In the genomic region with DNA sequence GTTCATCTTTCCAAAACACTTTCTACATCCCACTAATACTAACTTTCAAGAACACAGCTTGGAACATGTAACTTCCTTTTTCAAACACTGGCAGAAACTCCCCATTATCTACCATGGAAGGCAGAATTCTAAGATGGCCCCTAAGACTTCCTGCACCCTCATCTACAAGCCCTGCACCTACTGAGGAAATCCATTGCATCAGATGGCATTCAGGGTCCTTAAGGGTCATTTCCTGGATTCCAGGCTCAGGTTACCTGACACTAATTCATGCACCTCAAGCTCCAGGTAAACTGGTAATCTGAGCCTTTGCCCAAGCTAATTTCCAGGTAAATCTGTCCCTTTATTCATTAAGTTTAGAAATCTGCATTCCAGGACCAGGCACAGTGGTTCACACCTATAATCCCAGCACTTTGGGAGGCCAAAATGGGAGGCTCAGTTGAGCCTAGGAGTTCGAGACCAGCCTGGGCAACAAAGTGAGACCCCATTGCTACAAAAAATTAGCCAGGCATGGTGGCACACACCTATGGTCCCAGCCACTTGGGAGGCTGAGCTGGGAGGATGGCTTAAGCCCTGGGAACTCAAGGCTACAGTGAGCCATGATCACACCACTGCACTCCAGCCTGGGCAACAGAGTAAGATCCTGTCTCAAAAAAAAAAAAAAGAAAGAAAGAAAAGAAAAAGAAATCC, we compare ENCODE assay signal across 18 cellular contexts.
DNase-seq lines count a peak whose midpoint lies in the region; ATAC-seq, FAIRE-seq and TF ChIP-seq lines count a peak whose summit lies in the region.
"Had no signal": no experiment of that assay in that cellular context is flagged by ENCODE, and none has a peak within 500 bp of the region (broad histone marks: within the 10 kb centered on the region; RNA-seq: fewer than 3 reads in every experiment).

No MANE protein-coding gene starts in this region.

- H3K4me2 ChIP-seq in keratinocyte (ENCODE audit: control insufficient read depth, extremely low read depth, insufficient read depth, low read depth, low read length): peak overlapping the region; percentile 68

- H3K9me3 ChIP-seq in heart right ventricle (no peaks in the 10 kb centered on the region), adrenal gland (replicated peaks in 1 of 3) (no peaks in the 10 kb centered on the region), keratinocyte (ENCODE audit: control insufficient read depth, low read depth, low read length) (no peaks in the 10 kb centered on the region), thoracic aorta (no peaks in the 10 kb centered on the region)
- H3K9me3 ChIP-seq: left lung, vagina had no signal

- H3K9ac ChIP-seq in keratinocyte (ENCODE audit: control insufficient read depth, extremely low read depth, insufficient read depth, low read length): no peak overlapping the region

- 100% methylated on average over 1 of the region's 1 CpG for WGBS in heart right ventricle, 2 donors
- WGBS in adrenal gland, 4 donors: 82 to 95% (median 93%) methylated on average over 1 of the region's 1 CpG; no CpG with 5 or more reads in 1 of the 4 donors

- H3K27ac ChIP-seq in heart right ventricle: peak overlapping the region in 9 of 10 donors; percentile 1 to 84 (median 73)
- H3K27ac ChIP-seq in adrenal gland: peak overlapping the region in 3 of 5 donors; percentile 23 to 65 (median 51)
- no peak overlapping the region for H3K27ac ChIP-seq in keratinocyte (ENCODE audit: control insufficient read depth, insufficient read depth, low read length)
- H3K27ac ChIP-seq in thoracic aorta: peak overlapping the region; percentile 36
- H3K27ac ChIP-seq: vagina had no signal

- H4K20me1 ChIP-seq in keratinocyte (ENCODE audit: control insufficient read depth, extremely low read depth, insufficient read depth, low read length): no peaks in the 10 kb centered on the region

- no peaks in the 10 kb centered on the region for H3K9me1 ChIP-seq in keratinocyte (ENCODE audit: control insufficient read depth, extremely low read depth, insufficient read depth, low read length)

- DNase-seq in heart right ventricle (no peak), left ventricle myocardium superior (no peak), adrenal gland (no peak), keratinocyte (ENCODE audit: low read depth, low spot score) (no peak), thoracic aorta (ENCODE audit: low spot score) (no peak), NCI-H1436 treated with DMSO at 0.1 percent for 48 hours (lab: John Stamatoyannopoulos, UW) (no peak), activated gamma-delta T cell (lab: John Stamatoyannopoulos, UW) (no peak)
- no peak for DNase-seq in activated CD8-positive, alpha-beta memory T cell treated with anti-CD3 and anti-CD28 coated beads, Interleukin-2, amount 50 U/mL, for 48 hours
- DNase-seq: activated naive CD8-positive, alpha-beta T cell treated with anti-CD3 and anti-CD28 coated beads for 36 hours; activated T-cell treated with anti-CD3 and anti-CD28 coated beads for 4 hours; CD4-positive, CD25-positive, alpha-beta regulatory T cell; left lung; NCI-H1930; NCI-H748 treated with DMSO at 0.1 percent for 48 hours; stimulated activated naive CD8-positive, alpha-beta T cell treated with anti-CD3 and anti-CD28 coated beads, Interleukin-15, amount 100 ng/mL, for 72 hours; T-helper 2 cell had no signal

- FAIRE-seq in keratinocyte (lab: Jason Lieb, UNC): peak; percentile 44
- FAIRE-seq: HepG2 had no signal

- H3K27me3 ChIP-seq in heart right ventricle (no peaks in the 10 kb centered on the region), adrenal gland (no peaks in the 10 kb centered on the region), keratinocyte (ENCODE audit: control insufficient read depth, extremely low read depth, insufficient read depth, low read length) (no peaks in the 10 kb centered on the region), thoracic aorta (replicated peaks; ENCODE audit: insufficient read depth) (no peaks in the 10 kb centered on the region)
- H3K27me3 ChIP-seq: left lung, vagina had no signal

- no peak for TF ChIP-seq CTCF in heart right ventricle (IDR thresholded peaks at IDR 0.05)
- TF ChIP-seq CTCF in adrenal gland (IDR thresholded peaks at IDR 0.05): no peak
- TF ChIP-seq CTCF in keratinocyte (optimal IDR thresholded peaks at IDR 0.05 in 1 of 3, IDR thresholded peaks at IDR 0.05 in 1 of 3, conservative IDR thresholded peaks at IDR 0.05 in 1 of 3; ENCODE audit: extremely low read depth in 1 of 3, insufficient read depth in 2 of 3, low read length in 3 of 3): no peak
- no peak for TF ChIP-seq CTCF in thoracic aorta (IDR thresholded peaks at IDR 0.05)

- ATAC-seq in heart right ventricle: no peak
- ATAC-seq in left ventricle myocardium superior: no peak
- no peak for ATAC-seq in thoracic aorta (ENCODE audit: insufficient number of reproducible peaks, low FRiP score, low read depth)
- ATAC-seq: HepG2; stimulated activated naive CD8-positive, alpha-beta T cell treated with anti-CD3 and anti-CD28 coated beads, Interleukin-15, amount 100 ng/mL, for 72 hours had no signal

- H3K4me3 ChIP-seq in heart right ventricle: no peak overlapping the region
- no peak overlapping the region for H3K4me3 ChIP-seq in adrenal gland
- peak overlapping the region in 1 of 3 experiments; percentile 3 for H3K4me3 ChIP-seq in keratinocyte (ENCODE audit: control insufficient read depth in 2 of 3, extremely low read depth in 1 of 3, insufficient read depth in 2 of 3, low read depth in 1 of 3, low read length in 3 of 3)
- no peak overlapping the region for H3K4me3 ChIP-seq in thoracic aorta
- H3K4me3 ChIP-seq: left lung, vagina had no signal

- H2AFZ ChIP-seq in keratinocyte (ENCODE audit: control insufficient read depth, low read length): peak overlapping the region; percentile 21

- intact Hi-C loops in heart right ventricle (cut with DNase I): no loop called here
- intact Hi-C loops in left ventricle myocardium superior (cut with micrococcal nuclease): no loop called here
- intact Hi-C loops in adrenal gland (cut with DNase I): no loop called here

- H3K79me2 ChIP-seq in keratinocyte (ENCODE audit: control insufficient read depth, insufficient read depth, low read length): peaks cover 17% of the 10 kb centered on the region

- dilution Hi-C loops in keratinocyte (cut with MboI; ENCODE audit: extremely low pct_ligation_motif_present, low sequenced_read_pairs): no loop called here

- H3K36me3 ChIP-seq in heart right ventricle (peaks cover 0 to 26% (median 0%) of the 10 kb centered on the region in 9 donors), adrenal gland (replicated peaks in 1 of 2) (no peaks in the 10 kb centered on the region), keratinocyte (ENCODE audit: control insufficient read depth in 2 of 2, extremely low read depth in 1 of 2, insufficient read depth in 2 of 2, low read length in 2 of 2) (no peaks in the 10 kb centered on the region), thoracic aorta (no peaks in the 10 kb centered on the region)
- H3K36me3 ChIP-seq: left lung, vagina had no signal

- TF ChIP-seq POLR2A in adrenal gland (IDR thresholded peaks at IDR 0.05): no peak

- H3K4me1 ChIP-seq in heart right ventricle: peaks cover 11 to 79% (median 70%) of the 10 kb centered on the region in 9 donors
- H3K4me1 ChIP-seq in adrenal gland (replicated peaks in 1 of 2): peaks cover 22% of the 10 kb centered on the region in 2 donors
- peaks cover 17% of the 10 kb centered on the region for H3K4me1 ChIP-seq in keratinocyte (ENCODE audit: control insufficient read depth, extremely low read depth, insufficient read depth, low read length)
- peaks cover 23 to 53% of the 10 kb centered on the region in 2 donors for H3K4me1 ChIP-seq in thoracic aorta (ENCODE audit: control insufficient read depth in 1 of 2, low read depth in 2 of 2)
